ENCODE assay signal across 27 cellular contexts in the genomic region with DNA sequence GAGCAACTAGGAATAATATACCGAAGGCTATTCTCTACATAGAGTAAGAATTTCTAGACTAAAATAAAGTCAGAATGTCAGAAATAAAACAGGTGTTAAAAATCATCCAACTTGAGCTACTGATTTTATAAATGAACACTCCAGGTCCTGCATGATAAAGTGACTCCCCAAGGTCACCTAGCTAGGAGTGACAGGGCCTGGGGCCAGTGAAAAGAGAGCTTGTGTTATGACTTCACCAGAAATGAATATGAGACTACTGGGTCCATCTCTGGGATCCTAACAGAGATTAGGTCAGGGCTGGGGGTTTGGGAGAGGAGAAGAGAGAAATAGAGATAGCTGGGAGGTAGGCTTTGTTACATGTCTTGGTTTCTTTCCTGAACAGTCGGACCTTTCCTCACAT.
"Had no signal": no experiment of that assay in that cellular context is flagged by ENCODE, and none has a peak within 500 bp of the region (broad histone marks: within the 10 kb centered on the region; RNA-seq: fewer than 3 reads in every experiment).

No MANE protein-coding gene starts in this region.

- H3K9me3 ChIP-seq: colonic mucosa, esophagus squamous epithelium, gastrocnemius medialis, left lung, lower lobe of right lung, mucosa of descending colon had no signal

- ATAC-seq: effector memory CD8-positive, alpha-beta T cell; esophagus mucosa; gastrocnemius medialis; heart right ventricle; left cardiac atrium; left lung; left ventricle myocardium superior; lower lobe of right lung; mucosa of descending colon had no signal

- H3K4me3 ChIP-seq: colonic mucosa, esophagus squamous epithelium, gastrocnemius medialis, heart right ventricle, left lung, lower lobe of right lung, mucosa of descending colon had no signal

- H3K4me1 ChIP-seq: colonic mucosa, gastrocnemius medialis had no signal

- H3K27me3 ChIP-seq: colonic mucosa, gastrocnemius medialis, heart right ventricle, left lung had no signal

- H3K36me3 ChIP-seq: colonic mucosa, esophagus squamous epithelium, gastrocnemius medialis, heart right ventricle, left lung, lower lobe of right lung had no signal

- FAIRE-seq: endometrium, islet of Langerhans, keratinocyte had no signal

- DNase-seq: colonic mucosa; cortex of kidney; effector CD8-positive, alpha-beta T cell; effector memory CD8-positive, alpha-beta T cell; endodermal cell; erythroblast; esophagus squamous epithelium; foreskin fibroblast; foreskin melanocyte; gastrocnemius medialis; glutamatergic neuron; head of caudate nucleus; heart right ventricle; hippocampal formation; left cardiac atrium; left lung; left ventricle myocardium superior; lower lobe of right lung; mesendoderm; midbrain; mucosa of descending colon; naive B cell had no signal

- H3K27ac ChIP-seq: colonic mucosa, epithelial cell of prostate, gastrocnemius medialis, heart right ventricle, left lung, lower lobe of right lung had no signal
